ENCODE assay signal across 26 cellular contexts in the genomic region with DNA sequence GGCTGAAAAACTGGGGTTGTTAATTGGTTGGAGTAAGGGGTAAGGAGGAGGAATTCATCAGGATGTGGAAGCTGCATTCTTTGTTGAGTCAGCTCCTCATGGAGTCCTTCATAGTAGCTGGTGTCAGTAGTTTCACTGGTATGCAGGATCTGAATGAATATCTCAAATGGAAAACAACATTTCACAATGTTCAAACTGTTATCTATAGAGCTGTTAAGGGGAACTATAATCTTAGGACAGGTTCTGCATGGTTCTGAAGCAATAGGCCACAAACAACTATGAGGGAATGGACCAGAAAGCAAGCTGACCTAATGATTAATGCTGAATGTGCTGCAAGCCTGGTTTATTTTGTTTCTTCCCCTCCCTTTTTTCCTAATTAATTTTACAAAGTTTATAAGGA.
"Had no signal": no experiment of that assay in that cellular context is flagged by ENCODE, and none has a peak within 500 bp of the region (broad histone marks: within the 10 kb centered on the region; RNA-seq: fewer than 3 reads in every experiment).

No MANE protein-coding gene starts in this region.

- H3K36me3 ChIP-seq: brain microvascular endothelial cell, gastroesophageal sphincter had no signal

- ATAC-seq: activated CD4-positive, alpha-beta T cell treated with anti-CD3 and anti-CD28 coated beads for 36 hours; activated CD8-positive, alpha-beta memory T cell treated with anti-CD3 and anti-CD28 coated beads, Interleukin-2, amount 10 ng/mL, durations not matched to agents 7 days and 5 days; activated CD8-positive, alpha-beta T cell treated with anti-CD3 and anti-CD28 coated beads, Interleukin-2, amount 10 ng/mL, durations not matched to agents 7 days and 5 days; activated naive CD4-positive, alpha-beta T cell treated with anti-CD3 and anti-CD28 coated beads, Interleukin-2, amount 50 U/mL, for 72 hours; effector memory CD8-positive, alpha-beta T cell; esophagus mucosa; gastroesophageal sphincter had no signal

- H3K27ac ChIP-seq: brain microvascular endothelial cell, gastroesophageal sphincter had no signal

- DNase-seq: activated CD4-positive, alpha-beta memory T cell treated with anti-CD3 and anti-CD28 coated beads for 36 hours; activated CD4-positive, alpha-beta T cell treated with anti-CD3 and anti-CD28 coated beads for 36 hours; activated CD4-positive, alpha-beta T cell treated with anti-CD3 and anti-CD28 coated beads, Interleukin-2, amount 10 ng/mL, durations not matched to agents 24 days and 14 days; activated CD4-positive, CD25-positive, alpha-beta regulatory T cell; activated CD4-positive, CD25-positive, alpha-beta regulatory T cell treated with anti-CD3 and anti-CD28 coated beads, Interleukin-2, amount 50 U/mL, for 72 hours; activated CD8-positive, alpha-beta memory T cell treated with anti-CD3 and anti-CD28 coated beads, Interleukin-2, amount 10 ng/mL, durations not matched to agents 7 days and 5 days; activated CD8-positive, alpha-beta memory T cell treated with anti-CD3 and anti-CD28 coated beads, Interleukin-2, amount 50 U/mL, for 4 hours; activated CD8-positive, alpha-beta T cell treated with anti-CD3 and anti-CD28 coated beads, Interleukin-2, amount 10 ng/mL, durations not matched to agents 7 days and 5 days; activated gamma-delta T cell; activated naive CD4-positive, alpha-beta T cell; activated naive CD4-positive, alpha-beta T cell treated with anti-CD3 and anti-CD28 coated beads, Interleukin-2, amount 10 ng/mL, durations not matched to agents 7 days and 5 days; activated naive CD8-positive, alpha-beta T cell treated with anti-CD3 and anti-CD28 coated beads, Interleukin-2, amount 10 ng/mL, durations not matched to agents 7 days and 5 days; activated T-cell treated with anti-CD3 and anti-CD28 coated beads, Interleukin-2, amount 50 U/mL, for 1 hour; activated T-cell treated with anti-CD3 and anti-CD28 coated beads, Interleukin-2, amount 50 U/mL, for 48 hours; amniotic stem cell; anterior cingulate cortex; brain microvascular endothelial cell; cortex of kidney; dermis blood vessel endothelial cell; effector CD4-positive, alpha-beta T cell; effector memory CD8-positive, alpha-beta T cell; foreskin melanocyte; T-helper 2 cell had no signal

- H3K4me1 ChIP-seq: gastroesophageal sphincter had no signal

- H3K27me3 ChIP-seq: brain microvascular endothelial cell, gastroesophageal sphincter had no signal

- H3K4me3 ChIP-seq: gastroesophageal sphincter had no signal
